17 cellular contexts compared by ENCODE assay signal in the genomic region with DNA sequence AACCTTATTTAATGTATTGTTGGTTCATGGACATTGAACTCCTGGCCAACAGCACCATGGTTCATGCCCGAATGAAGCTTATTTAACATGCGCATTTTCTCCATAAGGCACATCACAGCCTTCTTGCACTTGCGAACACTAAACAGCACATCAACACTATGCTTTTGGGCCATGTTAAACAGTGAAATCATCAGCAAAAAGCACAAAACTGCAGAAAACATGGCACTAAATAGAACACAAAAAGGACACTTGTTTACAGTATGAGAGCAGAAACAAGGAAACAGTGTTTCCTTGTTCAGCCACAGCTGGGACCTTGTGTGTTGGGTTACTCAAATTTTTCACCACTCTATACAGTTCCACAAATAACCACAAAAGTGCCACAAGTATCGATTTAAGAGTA.
DNase-seq lines count a peak whose midpoint lies in the region; ATAC-seq and TF ChIP-seq lines count a peak whose summit lies in the region.
"Had no signal": no experiment of that assay in that cellular context is flagged by ENCODE, and none has a peak within 500 bp of the region (broad histone marks: within the 10 kb centered on the region; RNA-seq: fewer than 3 reads in every experiment).

No MANE protein-coding gene starts in this region.

- peaks cover 13% of the 10 kb centered on the region for H3K4me1 Mint-ChIP-seq in neural crest cell
- H3K4me1 Mint-ChIP-seq in activated naive CD8-positive, alpha-beta T cell treated with anti-CD3 and anti-CD28 coated beads, Interleukin-2, amount 50 U/mL, for 24 hours = no peaks in the 10 kb centered on the region

- peaks cover 2% of the 10 kb centered on the region for H3K36me3 Mint-ChIP-seq in neural crest cell (ENCODE audit: low read depth)
- H3K36me3 Mint-ChIP-seq in activated naive CD8-positive, alpha-beta T cell treated with anti-CD3 and anti-CD28 coated beads, Interleukin-2, amount 50 U/mL, for 24 hours (ENCODE audit: low read depth) = no peaks in the 10 kb centered on the region
- H3K36me3 Mint-ChIP-seq: CD8-positive, alpha-beta T cell had no signal

- ATAC-seq in activated naive CD8-positive, alpha-beta T cell treated with anti-CD3 and anti-CD28 coated beads, Interleukin-2, amount 50 U/mL, for 24 hours = no peak
- ATAC-seq: CD8-positive, alpha-beta T cell had no signal

- in situ Hi-C loops in SK-MEL-5 (cut with HindIII; ENCODE audit: low pct_unique_long_range_greater_than_20kb, low sequenced_read_pairs) = no loop called here

- H3K4me3 Mint-ChIP-seq in neural crest cell = no peak overlapping the region
- H3K4me3 Mint-ChIP-seq in activated naive CD8-positive, alpha-beta T cell treated with anti-CD3 and anti-CD28 coated beads, Interleukin-2, amount 50 U/mL, for 24 hours = no peak overlapping the region
- H3K4me3 Mint-ChIP-seq: CD8-positive, alpha-beta T cell had no signal

- peaks cover 11% of the 10 kb centered on the region for H3K9me3 Mint-ChIP-seq in neural crest cell
- H3K9me3 Mint-ChIP-seq in activated naive CD8-positive, alpha-beta T cell treated with anti-CD3 and anti-CD28 coated beads, Interleukin-2, amount 50 U/mL, for 24 hours = no peaks in the 10 kb centered on the region
- H3K9me3 Mint-ChIP-seq: CD8-positive, alpha-beta T cell had no signal

- peak; percentile 54 for DNase-seq in SK-MEL-5 (ENCODE audit: low read depth, low spot score)
- DNase-seq in globus pallidus (ENCODE audit: low spot score) = peak; percentile 93
- no peak for DNase-seq in neural crest cell (ENCODE audit: low read depth, low spot score)
- no peak for DNase-seq in cerebellum (ENCODE audit: low spot score)
- DNase-seq in NOMO-1 treated with dmso at 0.1 percent for 144 hours (lab: John Stamatoyannopoulos, UW; ENCODE audit: unreplicated experiment) = no peak
- no peak for DNase-seq in activated naive CD8-positive, alpha-beta T cell treated with anti-CD3 and anti-CD28 coated beads, Interleukin-2, amount 50 U/mL, for 24 hours
- no peak for DNase-seq in ecto neural progenitor cell (ENCODE audit: low spot score)
- DNase-seq: ACHN; Calu3; CD8-positive, alpha-beta T cell; DMS153; Karpas-422; NCI-H1694; NCI-H2081; NCI-H2171 treated with DMSO at 0.1 percent for 48 hours; NCI-H524 treated with DMSO at 0.1 percent for 48 hours; Right ventricle myocardium superior had no signal

- no peak for TF ChIP-seq CTCF in neural crest cell (conservative IDR thresholded peaks at IDR 0.05)

- H3K27ac Mint-ChIP-seq in neural crest cell (ENCODE audit: unreplicated experiment) = peak overlapping the region; percentile 86
- H3K27ac Mint-ChIP-seq in activated naive CD8-positive, alpha-beta T cell treated with anti-CD3 and anti-CD28 coated beads, Interleukin-2, amount 50 U/mL, for 24 hours = no peak overlapping the region
- H3K27ac Mint-ChIP-seq: CD8-positive, alpha-beta T cell had no signal

- H3K27me3 Mint-ChIP-seq in neural crest cell (ENCODE audit: low read depth) = no peaks in the 10 kb centered on the region
- peaks cover 2% of the 10 kb centered on the region for H3K27me3 Mint-ChIP-seq in activated naive CD8-positive, alpha-beta T cell treated with anti-CD3 and anti-CD28 coated beads, Interleukin-2, amount 50 U/mL, for 24 hours

Comparison
In these comparisons a context has a peak if more than half of its experiments do, and no peak if none do; other contexts are left out.
1. DNase-seq: peak in SK-MEL-5 (single experiment) and globus pallidus (single experiment); none in neural crest cell (single experiment), cerebellum (single experiment), NOMO-1 treated with dmso at 0.1 percent for 144 hours (single experiment), activated naive CD8-positive, alpha-beta T cell treated with anti-CD3 and anti-CD28 coated beads, Interleukin-2, amount 50 U/mL, for 24 hours (single experiment) and ecto neural progenitor cell (single experiment).